Comparison of ENCODE assay signal across 1 cellular context in the genomic region with DNA sequence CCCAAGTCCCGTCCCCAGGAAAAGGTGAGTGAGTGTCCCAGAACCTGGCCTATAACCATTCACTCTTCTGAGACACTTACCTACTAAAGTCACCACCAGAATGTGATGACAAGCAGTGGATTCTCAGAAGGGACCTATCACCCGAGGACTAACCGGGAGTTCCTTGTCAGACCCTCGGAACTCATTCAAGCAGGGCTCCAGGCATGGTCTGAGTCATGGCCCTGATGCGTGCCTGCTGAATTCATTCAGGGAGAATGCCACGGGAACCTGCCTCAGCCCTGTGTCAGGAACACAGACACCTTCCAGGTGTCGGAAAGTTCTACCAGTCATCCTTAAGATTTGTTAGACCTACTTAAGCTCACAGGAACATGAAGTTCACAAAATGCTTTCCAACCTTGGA.
TF ChIP-seq lines count a peak whose summit lies in the region.

No MANE protein-coding gene starts in this region.

TF ChIP-seq in IMR-90, 13 proteins besides CTCF, POLR2A, EP300 and RAD21 (continued from another document):
- TF ChIP-seq CEBPB (IDR thresholded peaks at IDR 0.05; ENCODE audit: low read depth, low read length) (no peak), RCOR1 (IDR thresholded peaks at IDR 0.05; ENCODE audit: insufficient replicate concordance, low read length) (no peak), BHLHE40 (IDR thresholded peaks at IDR 0.05; ENCODE audit: low read depth, low read length) (no peak), ELK1 (IDR thresholded peaks at IDR 0.05; ENCODE audit: borderline replicate concordance, low read depth, low read length) (no peak), MXI1 (IDR thresholded peaks at IDR 0.05; ENCODE audit: borderline replicate concordance, low read depth, low read length) (no peak)
